Comparison of ENCODE assay signal across 8 cellular contexts in genomic region chr2:68196120-68196716, GRCh38. TPM values are rescaled to one million over a fixed set of nuclear protein-coding genes. Genes with fewer than 3 reads are reported as not detected.
DNase-seq lines count a peak whose midpoint lies in the region; ATAC-seq and TF ChIP-seq lines count a peak whose summit lies in the region.

No MANE protein-coding gene starts in this region.

- H3K4me1 Mint-ChIP-seq in Caco-2 (ENCODE audit: low read depth, unreplicated experiment) (peaks cover 17% of the 10 kb centered on the region), activated B cell treated with CpG ODN at 0.5 μM for 24 hours (peaks cover 58% of the 10 kb centered on the region)

- peak; percentile 51 to 52 for TF ChIP-seq CTCF in Caco-2 (IDR thresholded peaks at IDR 0.05; ENCODE audit: insufficient read depth in 1 of 2, low read depth in 1 of 2, low read length in 1 of 2, severe bottlenecking in 1 of 2, unreplicated experiment in 1 of 2)
- TF ChIP-seq CTCF in activated B cell treated with CpG ODN at 0.5 μM for 24 hours (IDR thresholded peaks at IDR 0.05), result peak; percentile 36
- peak; percentile 84 for TF ChIP-seq CTCF in psoas muscle (IDR thresholded peaks at IDR 0.05)

- H3K4me3 Mint-ChIP-seq in Caco-2 (ENCODE audit: unreplicated experiment) (no peak overlapping the region), activated B cell treated with CpG ODN at 0.5 μM for 24 hours (no peak overlapping the region)

- no peaks in the 10 kb centered on the region for H3K27me3 ChIP-seq in Caco-2 (replicated peaks; ENCODE audit: control insufficient read depth, insufficient read depth, low read length)
- H3K27me3 ChIP-seq in psoas muscle (ENCODE audit: insufficient read depth in 3 of 3, low read length in 2 of 3), result no peaks in the 10 kb centered on the region

- no peak overlapping the region for H3K27ac ChIP-seq in psoas muscle

- DNase-seq in Caco-2 (peak in 1 of 2 experiments; percentile 34), Kasumi-1 (lab: John Stamatoyannopoulos, UW) (peak; percentile 53 to 77), activated B cell treated with CpG ODN at 0.5 μM for 24 hours (no peak), fibroblast of gingiva (ENCODE audit: low read depth) (peak; percentile 42), psoas muscle (no peak), NCI-H345 treated with DMSO at 0.1 percent for 48 hours (lab: John Stamatoyannopoulos, UW; ENCODE audit: unreplicated experiment) (no peak), NCI-H2029 treated with DMSO at 0.1 percent for 48 hours (lab: John Stamatoyannopoulos, UW) (no peak), NCI-H128 (lab: John Stamatoyannopoulos, UW; ENCODE audit: unreplicated experiment) (no peak)

- H3K27ac Mint-ChIP-seq in Caco-2 (ENCODE audit: unreplicated experiment) (no peak overlapping the region), activated B cell treated with CpG ODN at 0.5 μM for 24 hours (peak overlapping the region; percentile 41)

- H3K9me3 ChIP-seq in Caco-2 (no peaks in the 10 kb centered on the region), psoas muscle (no peaks in the 10 kb centered on the region)

- WGBS in psoas muscle, 3 donors, result 36 to 65% (median 47%) methylated on average over 4 of the region's 4 CpGs

- CTCF ChIA-PET in Caco-2 (lab: Charles Lee) (interaction anchor here (0.8 to 1.0 kb wide), 8 partner anchors 10 to 87 kb away, joined by 3 to 8 read pairs (median 3); partner anchors contain the start of gene PPP3R1), activated B cell treated with CpG ODN at 0.5 μM for 24 hours (lab: Charles Lee) (interaction anchor here (0.7 to 7.2 kb wide), 36 partner anchors 10 to 253 kb away, joined by 3 to 66 read pairs (median 5); partner anchors contain the start of genes PLEK and PNO1)

- H3K4me3 ChIP-seq in Caco-2 (ENCODE audit: low read depth, low read length) (no peak overlapping the region), psoas muscle (no peak overlapping the region)

- H3K27me3 Mint-ChIP-seq in Caco-2 (ENCODE audit: insufficient read depth, unreplicated experiment) (no peaks in the 10 kb centered on the region), activated B cell treated with CpG ODN at 0.5 μM for 24 hours (no peaks in the 10 kb centered on the region)

- no peaks in the 10 kb centered on the region for H3K4me1 ChIP-seq in Caco-2
- H3K4me1 ChIP-seq in psoas muscle, result peaks cover 66% of the 10 kb centered on the region

- H3K36me3 ChIP-seq in Caco-2 (ENCODE audit: control insufficient read depth, insufficient read depth, low read length), result no peaks in the 10 kb centered on the region
- no peaks in the 10 kb centered on the region for H3K36me3 ChIP-seq in psoas muscle (ENCODE audit: insufficient read depth in 1 of 2, low read depth in 1 of 2)

- H3K9me3 Mint-ChIP-seq in Caco-2 (ENCODE audit: unreplicated experiment) (no peaks in the 10 kb centered on the region), activated B cell treated with CpG ODN at 0.5 μM for 24 hours (no peaks in the 10 kb centered on the region)

- no TSS peak for BruUV-seq in Caco-2 (replicated peaks; lab: Mats Ljungman, UMichigan)

- ATAC-seq in activated B cell treated with CpG ODN at 0.5 μM for 24 hours (ENCODE audit: low read depth) (peak; percentile 37), psoas muscle (peak in 2 of 4 donors; percentile 25 to 44)

- intact Hi-C loops in Caco-2 (cut with micrococcal nuclease; ENCODE audit: unreplicated experiment) (loop anchor here (1.0 to 5.0 kb wide), 4 partner anchors 9 to 86 kb away; partner anchors contain the start of gene PPP3R1), activated B cell treated with CpG ODN at 0.5 μM for 24 hours (cut with micrococcal nuclease) (loop anchor here (1.0 kb wide), 6 partner anchors 29 to 245 kb away; no protein-coding TSS in a partner anchor), psoas muscle (cut with DNase I) (loop anchor here in 1 of 2 donors (5.0 to 10.0 kb wide), 2 partner anchors 56 to 249 kb away; partner anchors contain the start of gene PPP3R1)

- H3K36me3 Mint-ChIP-seq in Caco-2 (ENCODE audit: insufficient read depth, unreplicated experiment) (no peaks in the 10 kb centered on the region), activated B cell treated with CpG ODN at 0.5 μM for 24 hours (ENCODE audit: low read depth) (peaks cover 4% of the 10 kb centered on the region)

- POLR2A ChIA-PET in Caco-2 (lab: Charles Lee), result interaction anchor here (0.6 kb wide), 1 partner anchor 31 kb away, joined by 6 read pairs; no protein-coding TSS in a partner anchor
- POLR2A ChIA-PET in activated B cell treated with CpG ODN at 0.5 μM for 24 hours (lab: Charles Lee), result interaction anchor here (0.9 to 2.6 kb wide), 5 partner anchors 29 to 246 kb away, joined by 3 to 22 read pairs (median 4); partner anchors contain the start of gene PPP3R1

RNA-seq across cellular contexts. Expression of gene PNO1, which starts 38.5 kb away (rescaled TPM):
- total RNA-seq in Caco-2 (2022), result 33.3 and 37.0 TPM in 2 replicates
- total RNA-seq in activated B cell treated with CpG ODN at 0.5 μM for 24 hours, result 22.1 and 24.9 TPM in 2 replicates
- 10 to 100 TPM; 13.0 to 26.2 (median 24.6) TPM for total RNA-seq in psoas muscle
- polyA plus RNA-seq in psoas muscle, result 10 to 100 TPM; 22.4 to 50.8 (median 46.2) TPM

RNA-seq across cellular contexts. Expression of gene PPP3R1, which starts 56.1 kb away (rescaled TPM):
- total RNA-seq in Caco-2 (2022), result 70.9 and 71.6 TPM in 2 replicates
- total RNA-seq in activated B cell treated with CpG ODN at 0.5 μM for 24 hours, result 53.5 and 56.2 TPM in 2 replicates
- total RNA-seq in psoas muscle, result 10 to 100 TPM; 45.7 to 69.4 (median 52.5) TPM
- polyA plus RNA-seq in psoas muscle, result 10 to 100 TPM; 19.2 to 45.6 (median 26.0) TPM

Comparison
In these comparisons a context has a peak if more than half of its experiments do, and no peak if none do; other contexts are left out.
1. DNase-seq: peak in Kasumi-1 (2 of 2) and fibroblast of gingiva (single experiment); none in activated B cell treated with CpG ODN at 0.5 μM for 24 hours (single experiment), psoas muscle (0 of 2), NCI-H345 treated with DMSO at 0.1 percent for 48 hours (single experiment), NCI-H2029 treated with DMSO at 0.1 percent for 48 hours (single experiment) and NCI-H128 (single experiment).
2. Peak in every context shown above with its lines, with median percentiles within 50 percentile points of each other: CTCF ChIP-seq.